8 cellular contexts compared by ENCODE assay signal in genomic region chr2:144703852-144704324, GRCh38.
DNase-seq lines count a peak whose midpoint lies in the region; ATAC-seq and TF ChIP-seq lines count a peak whose summit lies in the region.

No MANE protein-coding gene starts in this region.

- peak; percentile 23 to 38 for ATAC-seq in activated T-cell treated with anti-CD3 and anti-CD28 coated beads, Interleukin-2, amount 50 U/mL, for 4 hours
- no peak for ATAC-seq in HG02973 (IDR thresholded peaks at IDR 0.05; ENCODE audit: unreplicated experiment)
- ATAC-seq in GM21619 (IDR thresholded peaks at IDR 0.05; ENCODE audit: unreplicated experiment): no peak

- H3K36me3 Mint-ChIP-seq in activated T-cell treated with anti-CD3 and anti-CD28 coated beads, Interleukin-2, amount 50 U/mL, for 4 hours (ENCODE audit: insufficient read depth): no peaks in the 10 kb centered on the region

- intact Hi-C loops in esophagus squamous epithelium (cut with DNase I): no loop called here

- H3K9me3 Mint-ChIP-seq in activated T-cell treated with anti-CD3 and anti-CD28 coated beads, Interleukin-2, amount 50 U/mL, for 4 hours: no peaks in the 10 kb centered on the region

- peaks cover 0 to 5% (median 0%) of the 10 kb centered on the region in 3 donors for H3K4me1 ChIP-seq in esophagus squamous epithelium

- H3K4me3 Mint-ChIP-seq in activated T-cell treated with anti-CD3 and anti-CD28 coated beads, Interleukin-2, amount 50 U/mL, for 4 hours: no peak overlapping the region

- no peaks in the 10 kb centered on the region for H3K9me3 ChIP-seq in esophagus squamous epithelium

- peaks cover 2% of the 10 kb centered on the region for H3K27me3 Mint-ChIP-seq in activated T-cell treated with anti-CD3 and anti-CD28 coated beads, Interleukin-2, amount 50 U/mL, for 4 hours (ENCODE audit: low read depth)

- no peaks in the 10 kb centered on the region for H3K36me3 ChIP-seq in esophagus squamous epithelium

- TF ChIP-seq CTCF in esophagus squamous epithelium (IDR thresholded peaks at IDR 0.05): no peak

- TF ChIP-seq POLR2A in esophagus squamous epithelium (IDR thresholded peaks at IDR 0.05): no peak

- no peaks in the 10 kb centered on the region for H3K4me1 Mint-ChIP-seq in activated T-cell treated with anti-CD3 and anti-CD28 coated beads, Interleukin-2, amount 50 U/mL, for 4 hours (ENCODE audit: low read depth)

- no peak overlapping the region for H3K4me3 ChIP-seq in esophagus squamous epithelium

- DNase-seq in activated T-cell treated with anti-CD3 and anti-CD28 coated beads, Interleukin-2, amount 50 U/mL, for 4 hours: no peak
- DNase-seq in activated T-cell treated with anti-CD3 and anti-CD28 coated beads for 4 hours: no peak
- DNase-seq in RPMI7951 (ENCODE audit: low read depth): peak; percentile 84
- peak; percentile 65 for DNase-seq in glomerular visceral epithelial cell (ENCODE audit: extremely low spot score)
- peak; percentile 42 for DNase-seq in ureter (ENCODE audit: low spot score)
- no peak for DNase-seq in esophagus squamous epithelium (lab: John Stamatoyannopoulos, UW)

- H3K27me3 ChIP-seq in esophagus squamous epithelium: no peaks in the 10 kb centered on the region

- 17 to 42% methylated on average over 5 of the region's 5 CpGs for WGBS in esophagus squamous epithelium, 2 donors

- no peak overlapping the region for H3K27ac ChIP-seq in esophagus squamous epithelium

Comparison
In these comparisons a context has a peak if more than half of its experiments do, and no peak if none do; other contexts are left out.
1. ATAC-seq: peak in activated T-cell treated with anti-CD3 and anti-CD28 coated beads, Interleukin-2, amount 50 U/mL, for 4 hours (2 of 2); none in HG02973 (single experiment) and GM21619 (single experiment).
2. DNase-seq: peak in RPMI7951 (single experiment), glomerular visceral epithelial cell (single experiment) and ureter (single experiment); none in activated T-cell treated with anti-CD3 and anti-CD28 coated beads, Interleukin-2, amount 50 U/mL, for 4 hours (single experiment), activated T-cell treated with anti-CD3 and anti-CD28 coated beads for 4 hours (single experiment) and esophagus squamous epithelium (single experiment).